1 cellular context compared by ENCODE assay signal in genomic region chr15:40320931-40321371, GRCh38.
TF ChIP-seq lines count a peak whose summit lies in the region.

No MANE protein-coding gene starts in this region.

TF ChIP-seq in HepG2, 621 proteins besides CTCF, POLR2A, EP300 and RAD21:
- TF ChIP-seq, protein P1, sequence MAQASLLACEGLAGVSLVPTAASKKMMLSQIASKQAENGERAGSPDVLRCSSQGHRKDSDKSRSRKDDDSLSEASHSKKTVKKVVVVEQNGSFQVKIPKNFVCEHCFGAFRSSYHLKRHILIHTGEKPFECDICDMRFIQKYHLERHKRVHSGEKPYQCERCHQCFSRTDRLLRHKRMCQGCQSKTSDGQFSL (CRISPR knock-in tag; IDR thresholded peaks at IDR 0.05) = peak; percentile 74
- TF ChIP-seq ELF3 (CRISPR knock-in tag; IDR thresholded peaks at IDR 0.05) (peak; percentile 29; the same call in 1 of the 2 replicates), MXD4 (CRISPR knock-in tag; IDR thresholded peaks at IDR 0.05) (no peak), STAG1 (CRISPR knock-in tag; IDR thresholded peaks at IDR 0.05) (peak; percentile 27), PATZ1 (CRISPR knock-in tag; IDR thresholded peaks at IDR 0.05) (peak; percentile 34; the same call in 1 of the 2 replicates), NR2C2 (CRISPR knock-in tag; IDR thresholded peaks at IDR 0.05; ENCODE audit: borderline replicate concordance) (no peak), HDAC2 (CRISPR knock-in tag; IDR thresholded peaks at IDR 0.05) (no peak), HMGXB4 (CRISPR knock-in tag; IDR thresholded peaks at IDR 0.05; ENCODE audit: borderline replicate concordance in 1 of 2, low read depth in 1 of 2) (0 out of 4 replicates have a peak, but pooled peaks of 1 of the 2 experiments have one; percentile 30), XRCC5 (optimal IDR thresholded peaks at IDR 0.05; ENCODE audit: low read length) (peak; percentile 43), SMC3 (IDR thresholded peaks at IDR 0.05; ENCODE audit: low read length) (peak; percentile 61; the same call in 1 of the 2 replicates)
